ENCODE assay signal across 8 cellular contexts in genomic region chr14:49852351-49853157, GRCh38. TPM values are rescaled to one million over a fixed set of nuclear protein-coding genes. Genes with fewer than 3 reads are reported as not detected.
DNase-seq lines count a peak whose midpoint lies in the region; ATAC-seq and TF ChIP-seq lines count a peak whose summit lies in the region.

Gene NEMF, minus strand, starts transcription at chr14:49852788. Its CDS starts 35 bp downstream, at chr14:49852753.

- H3K36me3 ChIP-seq in DND-41 (ENCODE audit: insufficient read depth, low read length) (peaks cover 28% of the 10 kb centered on the region), Peyer's patch (peaks cover 0 to 22% (median 0%) of the 10 kb centered on the region in 3 donors), fibroblast of lung (ENCODE audit: control insufficient read depth, insufficient read depth, low read length) (peaks cover 11% of the 10 kb centered on the region)

- ATAC-seq in DND-41 (ENCODE audit: insufficient read depth, low read depth) (peak; percentile 90), GM21723 (IDR thresholded peaks at IDR 0.05; ENCODE audit: unreplicated experiment) (peak; percentile 87), natural killer cell (peak; percentile 81 to 90 (median 82))
- peak; percentile 84 for ATAC-seq in stimulated activated naive CD8-positive, alpha-beta T cell treated with anti-CD3 and anti-CD28 coated beads, Interleukin-15, Interleukin-2, amounts not matched to agents 100 U/mL and 50 U/mL, for 24 hours

- H3K4me3 ChIP-seq in DND-41 (ENCODE audit: low read depth in 1 of 2, low read length in 2 of 2) (peak within 1 kb of the TSS; percentile 83 to 87), Peyer's patch (peak within 1 kb of the TSS; percentile 53 to 87 (median 82)), fibroblast of lung (replicated peaks in 1 of 4; ENCODE audit: control extremely low read depth in 1 of 4, insufficient read depth in 1 of 4, low read depth in 3 of 4, low read length in 4 of 4) (peak within 1 kb of the TSS; percentile 77 to 99 (median 88))

- H3K27ac ChIP-seq in DND-41 (ENCODE audit: low read length) (peak within 1 kb of the TSS; percentile 91), Peyer's patch (peak within 1 kb of the TSS; percentile 89 to 93 (median 90)), fibroblast of lung (ENCODE audit: insufficient read depth, low read length) (peak within 1 kb of the TSS; percentile 99)

- H3K9ac ChIP-seq in DND-41 (ENCODE audit: low read depth, low read length) (peak within 1 kb of the TSS; percentile 84), fibroblast of lung (ENCODE audit: insufficient read depth, low read length) (peak within 1 kb of the TSS; percentile 93)

- H3K27me3 ChIP-seq in DND-41 (ENCODE audit: insufficient read depth, low read length, poor library complexity) (no peaks in the 10 kb centered on the region), Peyer's patch (no peaks in the 10 kb centered on the region), fibroblast of lung (ENCODE audit: control insufficient read depth, insufficient read depth, low read length) (no peaks in the 10 kb centered on the region)

- H2AFZ ChIP-seq in DND-41 (ENCODE audit: low read depth, low read length) = peak within 1 kb of the TSS; percentile 98
- peak within 1 kb of the TSS; percentile 98 for H2AFZ ChIP-seq in fibroblast of lung (ENCODE audit: low read length)

- no peaks in the 10 kb centered on the region for H3K27me3 Mint-ChIP-seq in activated T-helper 1 cell treated with anti-CD3 and anti-CD28 coated beads, Interleukin-12 subunit alpha, Interleukin-12 subunit beta, Interleukin-2, Interleukin-4 antibody, amounts not matched to agents 30 ng/mL and 10 ng/mL and 1 ng/mL, durations not matched to agents 14 hours and 24 hours and 36 hours (ENCODE audit: insufficient read depth)
- H3K27me3 Mint-ChIP-seq in natural killer cell (ENCODE audit: low read depth in 2 of 2) = no peaks in the 10 kb centered on the region

- TF ChIP-seq POLR2A in Peyer's patch (IDR thresholded peaks at IDR 0.05) = peak; percentile 65 to 82

- H3K9me3 ChIP-seq in DND-41 (ENCODE audit: insufficient read depth, low read length, severe bottlenecking) (no peaks in the 10 kb centered on the region), Peyer's patch (no peaks in the 10 kb centered on the region), fibroblast of lung (ENCODE audit: control insufficient read depth, insufficient read depth, low read depth, low read length) (no peaks in the 10 kb centered on the region)

- DNase-seq in DND-41 (peak; percentile 85), KG1 (lab: John Stamatoyannopoulos, UW) (peak; percentile 94), Peyer's patch (peak; percentile 90 to 92 (median 91)), fibroblast of lung (ENCODE audit: low read depth in 2 of 2) (peak; percentile 80 to 93), natural killer cell (peak; percentile 71)
- peak; percentile 78 for DNase-seq in activated T-helper 1 cell treated with anti-CD3 and anti-CD28 coated beads, Interleukin-12 subunit alpha, Interleukin-12 subunit beta, Interleukin-2, Interleukin-4 antibody, amounts not matched to agents 30 ng/mL and 10 ng/mL and 1 ng/mL, durations not matched to agents 14 hours and 24 hours and 36 hours (ENCODE audit: low spot score)
- DNase-seq in stimulated activated naive CD8-positive, alpha-beta T cell treated with anti-CD3 and anti-CD28 coated beads, Interleukin-15, Interleukin-2, amounts not matched to agents 100 U/mL and 50 U/mL, for 24 hours = peak; percentile 89

- H3K27ac Mint-ChIP-seq in activated T-helper 1 cell treated with anti-CD3 and anti-CD28 coated beads, Interleukin-12 subunit alpha, Interleukin-12 subunit beta, Interleukin-2, Interleukin-4 antibody, amounts not matched to agents 30 ng/mL and 10 ng/mL and 1 ng/mL, durations not matched to agents 14 hours and 24 hours and 36 hours = peak within 1 kb of the TSS; percentile 97
- H3K27ac Mint-ChIP-seq in natural killer cell = peak within 1 kb of the TSS; percentile 93 to 98

- peaks cover 50% of the 10 kb centered on the region for H3K4me1 Mint-ChIP-seq in activated T-helper 1 cell treated with anti-CD3 and anti-CD28 coated beads, Interleukin-12 subunit alpha, Interleukin-12 subunit beta, Interleukin-2, Interleukin-4 antibody, amounts not matched to agents 30 ng/mL and 10 ng/mL and 1 ng/mL, durations not matched to agents 14 hours and 24 hours and 36 hours (ENCODE audit: low read depth)
- H3K4me1 Mint-ChIP-seq in natural killer cell = peaks cover 38 to 45% of the 10 kb centered on the region in 2 donors

- peak within 1 kb of the TSS; percentile 96 for H3K4me3 Mint-ChIP-seq in activated T-helper 1 cell treated with anti-CD3 and anti-CD28 coated beads, Interleukin-12 subunit alpha, Interleukin-12 subunit beta, Interleukin-2, Interleukin-4 antibody, amounts not matched to agents 30 ng/mL and 10 ng/mL and 1 ng/mL, durations not matched to agents 14 hours and 24 hours and 36 hours
- H3K4me3 Mint-ChIP-seq in natural killer cell = peak within 1 kb of the TSS; percentile 92

- intact Hi-C loops in activated T-helper 1 cell treated with anti-CD3 and anti-CD28 coated beads, Interleukin-12 subunit alpha, Interleukin-12 subunit beta, Interleukin-2, Interleukin-4 antibody, amounts not matched to agents 30 ng/mL and 10 ng/mL and 1 ng/mL, durations not matched to agents 14 hours and 24 hours and 36 hours (cut with micrococcal nuclease) = loop anchor here (1.0 to 5.0 kb wide), 8 partner anchors 9 to 408 kb away; partner anchors contain the start of genes KLHDC2, MGAT2, POLE2 and RPL36AL
- intact Hi-C loops in natural killer cell (cut with micrococcal nuclease) = loop anchor here (1.0 to 2.0 kb wide), 4 partner anchors 10 to 680 kb away; partner anchors contain the start of genes DNAAF2 and MAP4K5

- H3K36me3 Mint-ChIP-seq in activated T-helper 1 cell treated with anti-CD3 and anti-CD28 coated beads, Interleukin-12 subunit alpha, Interleukin-12 subunit beta, Interleukin-2, Interleukin-4 antibody, amounts not matched to agents 30 ng/mL and 10 ng/mL and 1 ng/mL, durations not matched to agents 14 hours and 24 hours and 36 hours (ENCODE audit: low read depth) = peaks cover 17% of the 10 kb centered on the region
- H3K36me3 Mint-ChIP-seq in natural killer cell = peaks cover 6% of the 10 kb centered on the region

- TF ChIP-seq CTCF in DND-41 (IDR thresholded peaks at IDR 0.05; ENCODE audit: borderline replicate concordance, extremely low read depth, low read length, poor library complexity, severe bottlenecking) (peak; percentile 86), Peyer's patch (IDR thresholded peaks at IDR 0.05) (peak; percentile 52 to 92 (median 83)), fibroblast of lung (conservative IDR thresholded peaks at IDR 0.05 in 1 of 2, IDR thresholded peaks at IDR 0.05 in 1 of 2; ENCODE audit: low read depth in 1 of 2, low read length in 2 of 2) (peak; percentile 81 to 82), natural killer cell (IDR thresholded peaks at IDR 0.05) (peak; percentile 80)

- H3K4me1 ChIP-seq in DND-41 (ENCODE audit: insufficient read depth, low read length) (peaks cover 34% of the 10 kb centered on the region), Peyer's patch (peaks cover 0 to 14% (median 0%) of the 10 kb centered on the region in 4 donors), fibroblast of lung (ENCODE audit: control insufficient read depth, extremely low read depth, insufficient read depth, low read length) (peaks cover 4% of the 10 kb centered on the region)

- H3K4me2 ChIP-seq in DND-41 (ENCODE audit: insufficient read depth, low read length) = peak within 1 kb of the TSS; percentile 80
- peak within 1 kb of the TSS; percentile 99 for H3K4me2 ChIP-seq in fibroblast of lung (ENCODE audit: extremely low read depth, insufficient read depth, low read length)

- no peaks in the 10 kb centered on the region for H4K20me1 ChIP-seq in DND-41 (ENCODE audit: insufficient read depth, low read length)
- H4K20me1 ChIP-seq in fibroblast of lung (ENCODE audit: control insufficient read depth, extremely low read depth, insufficient read depth, low read length) = no peaks in the 10 kb centered on the region

- H3K79me2 ChIP-seq in DND-41 (ENCODE audit: insufficient read depth, low read length) (peaks cover 50% of the 10 kb centered on the region), fibroblast of lung (ENCODE audit: control insufficient read depth, insufficient read depth, low read length) (peaks cover 33% of the 10 kb centered on the region)

- H3K9me3 Mint-ChIP-seq in activated T-helper 1 cell treated with anti-CD3 and anti-CD28 coated beads, Interleukin-12 subunit alpha, Interleukin-12 subunit beta, Interleukin-2, Interleukin-4 antibody, amounts not matched to agents 30 ng/mL and 10 ng/mL and 1 ng/mL, durations not matched to agents 14 hours and 24 hours and 36 hours = no peaks in the 10 kb centered on the region
- no peaks in the 10 kb centered on the region for H3K9me3 Mint-ChIP-seq in natural killer cell

RNA-seq across cellular contexts. Expression of gene NEMF, which starts in this region (rescaled TPM):
- 100 to 1,000 TPM; 114 to 413 (median 145) TPM for total RNA-seq in Peyer's patch
- 79.9 and 89.3 TPM in 2 replicates for total RNA-seq in activated T-helper 1 cell treated with anti-CD3 and anti-CD28 coated beads, Interleukin-12 subunit alpha, Interleukin-12 subunit beta, Interleukin-2, Interleukin-4 antibody, amounts not matched to agents 30 ng/mL and 10 ng/mL and 1 ng/mL, durations not matched to agents 14 hours and 24 hours and 36 hours
- 61.4 and 68.9 TPM in 2 replicates for total RNA-seq in fibroblast of lung
- 39.5 TPM in 2 replicates for polyA plus RNA-seq in fibroblast of lung
- 32.9 and 41.0 TPM in 2 replicates for polyA plus RNA-seq in fibroblast of lung (2012)
- polyA minus RNA-seq in fibroblast of lung (ENCODE audit: low replicate concordance) = 12.8 and 12.9 TPM in 2 replicates
- total RNA-seq in natural killer cell = 100 to 1,000 TPM; 120 to 126 (median 122) TPM

Comparison
In these comparisons a context has a peak if more than half of its experiments do, and no peak if none do; other contexts are left out.
1. Peak in every context shown above with its lines: DNase-seq, ATAC-seq, H3K4me3 ChIP-seq and H3K27ac ChIP-seq.